In the genomic region with DNA sequence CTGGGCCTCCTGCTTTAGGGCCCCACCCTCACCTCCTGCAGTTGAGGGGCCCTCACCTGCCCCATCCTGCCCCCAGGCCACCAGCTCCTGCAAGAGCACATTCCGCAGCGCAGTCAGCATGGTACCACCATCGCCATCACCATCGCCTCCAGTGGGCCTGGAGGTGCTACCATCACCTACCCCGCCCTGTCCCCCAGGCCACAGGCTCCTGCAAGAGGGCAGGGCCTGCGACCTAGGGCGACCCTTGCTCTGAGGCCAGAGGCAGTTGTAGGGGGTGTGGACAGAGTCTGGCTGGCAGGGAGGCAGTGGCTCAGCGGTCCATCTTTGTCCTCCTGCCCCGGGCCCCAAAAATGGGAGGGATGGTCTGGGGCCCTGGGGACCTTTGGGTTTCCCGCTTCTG, we compare ENCODE assay signal across 1 cellular context.
TF ChIP-seq lines count a peak whose summit lies in the region.

No MANE protein-coding gene starts in this region.

TF ChIP-seq in K562, 482 proteins besides CTCF, POLR2A, EP300 and RAD21:
- TF ChIP-seq L3MBTL2 (IDR thresholded peaks at IDR 0.05): no peak
- no peak for TF ChIP-seq ZNF23 (CRISPR knock-in tag; IDR thresholded peaks at IDR 0.05)
- TF ChIP-seq, protein P1, sequence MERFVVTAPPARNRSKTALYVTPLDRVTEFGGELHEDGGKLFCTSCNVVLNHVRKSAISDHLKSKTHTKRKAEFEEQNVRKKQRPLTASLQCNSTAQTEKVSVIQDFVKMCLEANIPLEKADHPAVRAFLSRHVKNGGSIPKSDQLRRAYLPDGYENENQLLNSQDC (CRISPR knock-in tag; IDR thresholded peaks at IDR 0.05): no peak
- TF ChIP-seq ETV5 (CRISPR knock-in tag; IDR thresholded peaks at IDR 0.05; ENCODE audit: low read depth): no peak
- TF ChIP-seq RBFOX2 (IDR thresholded peaks at IDR 0.05; ENCODE audit: low read depth, low read length): 0 out of 2 replicates have a peak, but pooled peaks have one; percentile 4
- TF ChIP-seq, protein P2, sequence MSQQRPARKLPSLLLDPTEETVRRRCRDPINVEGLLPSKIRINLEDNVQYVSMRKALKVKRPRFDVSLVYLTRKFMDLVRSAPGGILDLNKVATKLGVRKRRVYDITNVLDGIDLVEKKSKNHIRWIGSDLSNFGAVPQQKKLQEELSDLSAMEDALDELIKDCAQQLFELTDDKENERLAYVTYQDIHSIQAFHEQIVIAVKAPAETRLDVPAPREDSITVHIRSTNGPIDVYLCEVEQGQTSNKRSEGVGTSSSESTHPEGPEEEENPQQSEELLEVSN (IDR thresholded peaks at IDR 0.05; ENCODE audit: borderline replicate concordance in 1 of 2, extremely low read depth in 1 of 2, insufficient read depth in 1 of 2, insufficient read length in 1 of 2, low read depth in 1 of 2, low read length in 1 of 2, poor library complexity in 1 of 2, severe bottlenecking in 1 of 2): no peak
- TF ChIP-seq ZBTB2 (IDR thresholded peaks at IDR 0.05): no peak
- TF ChIP-seq NFATC3 (IDR thresholded peaks at IDR 0.05): no peak
- no peak for TF ChIP-seq FOXK2 (conservative IDR thresholded peaks at IDR 0.05 in 1 of 2, IDR thresholded peaks at IDR 0.05 in 1 of 2; ENCODE audit: low read depth in 2 of 2)
- no peak for TF ChIP-seq CREBBP (IDR thresholded peaks at IDR 0.05; ENCODE audit: low read depth, low read length)
- TF ChIP-seq GTF2F1 (IDR thresholded peaks at IDR 0.05; ENCODE audit: low read depth, low read length): no peak
- TF ChIP-seq ZNF408 (CRISPR knock-in tag; IDR thresholded peaks at IDR 0.05; ENCODE audit: low read depth): no peak
- no peak for TF ChIP-seq POLR2G (IDR thresholded peaks at IDR 0.05; ENCODE audit: low read depth, low read length)
- TF ChIP-seq BRCA1 (IDR thresholded peaks at IDR 0.05): no peak
- TF ChIP-seq BRCA1 (CRISPR knock-in tag; IDR thresholded peaks at IDR 0.05): no peak
- TF ChIP-seq EGR1 (conservative IDR thresholded peaks at IDR 0.05): peak; percentile 28; the same call in 1 of the 2 replicates
- no peak for TF ChIP-seq ZNF41 (CRISPR knock-in tag; conservative IDR thresholded peaks at IDR 0.05)
- TF ChIP-seq BRD4 (IDR thresholded peaks at IDR 0.05): no peak
- no peak for TF ChIP-seq TAF15 (IDR thresholded peaks at IDR 0.05; ENCODE audit: low read depth, low read length)
- TF ChIP-seq ZFP30 (CRISPR knock-in tag; IDR thresholded peaks at IDR 0.05; ENCODE audit: borderline replicate concordance): no peak
- 0 out of 2 replicates have a peak, but pooled peaks have one; percentile 32 for TF ChIP-seq ZFX (CRISPR knock-in tag; IDR thresholded peaks at IDR 0.05)
- no peak for TF ChIP-seq YY1 (IDR thresholded peaks at IDR 0.05; ENCODE audit: borderline replicate concordance in 1 of 3, control insufficient read depth in 1 of 3, extremely low read depth in 1 of 3, insufficient read depth in 3 of 3, insufficient read length in 1 of 3, insufficient replicate concordance in 2 of 3, low read depth in 1 of 3, low read length in 2 of 3)
